Comparison of ENCODE assay signal across 2 cellular contexts in genomic region chr5:73359395-73359794, GRCh38.
TF ChIP-seq lines count a peak whose summit lies in the region.

No MANE protein-coding gene starts in this region.

TF ChIP-seq in IMR-90, 13 proteins besides CTCF, POLR2A, EP300 and RAD21 (continued from another document):
- no peak for TF ChIP-seq ELK1 (IDR thresholded peaks at IDR 0.05; ENCODE audit: borderline replicate concordance, low read depth, low read length)
- no peak for TF ChIP-seq NFE2L2 (IDR thresholded peaks at IDR 0.05; ENCODE audit: low read depth, low read length)
- no peak for TF ChIP-seq BHLHE40 (IDR thresholded peaks at IDR 0.05; ENCODE audit: low read depth, low read length)
- TF ChIP-seq RFX5 (IDR thresholded peaks at IDR 0.05; ENCODE audit: low read depth, low read length), result no peak
- TF ChIP-seq MXI1 (IDR thresholded peaks at IDR 0.05; ENCODE audit: borderline replicate concordance, low read depth, low read length), result no peak
- no peak for TF ChIP-seq CHD1 (IDR thresholded peaks at IDR 0.05; ENCODE audit: low read depth, low read length)
- no peak for TF ChIP-seq USF2 (IDR thresholded peaks at IDR 0.05; ENCODE audit: low read depth, low read length)
TF ChIP-seq in IMR-90: peak in this region for 0.

TF ChIP-seq in WTC11, 78 proteins besides CTCF, POLR2A, EP300 and RAD21 (continued from another document):
- TF ChIP-seq ZSCAN18 (CRISPR knock-in tag; IDR thresholded peaks at IDR 0.05), result no peak
- TF ChIP-seq SMAD3 (CRISPR knock-in tag; IDR thresholded peaks at IDR 0.05; ENCODE audit: borderline replicate concordance), result no peak
- TF ChIP-seq, protein P1, sequence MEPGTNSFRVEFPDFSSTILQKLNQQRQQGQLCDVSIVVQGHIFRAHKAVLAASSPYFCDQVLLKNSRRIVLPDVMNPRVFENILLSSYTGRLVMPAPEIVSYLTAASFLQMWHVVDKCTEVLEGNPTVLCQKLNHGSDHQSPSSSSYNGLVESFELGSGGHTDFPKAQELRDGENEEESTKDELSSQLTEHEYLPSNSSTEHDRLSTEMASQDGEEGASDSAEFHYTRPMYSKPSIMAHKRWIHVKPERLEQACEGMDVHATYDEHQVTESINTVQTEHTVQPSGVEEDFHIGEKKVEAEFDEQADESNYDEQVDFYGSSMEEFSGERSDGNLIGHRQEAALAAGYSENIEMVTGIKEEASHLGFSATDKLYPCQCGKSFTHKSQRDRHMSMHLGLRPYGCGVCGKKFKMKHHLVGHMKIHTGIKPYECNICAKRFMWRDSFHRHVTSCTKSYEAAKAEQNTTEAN (CRISPR knock-in tag; IDR thresholded peaks at IDR 0.05), result no peak
- TF ChIP-seq FOXK1 (CRISPR knock-in tag; IDR thresholded peaks at IDR 0.05), result no peak
- TF ChIP-seq ZNF512 (CRISPR knock-in tag; IDR thresholded peaks at IDR 0.05; ENCODE audit: borderline replicate concordance), result no peak
- TF ChIP-seq ATF6 (CRISPR knock-in tag; IDR thresholded peaks at IDR 0.05), result no peak
- TF ChIP-seq RORB (CRISPR knock-in tag; IDR thresholded peaks at IDR 0.05), result no peak
- no peak for TF ChIP-seq GTF2I (CRISPR knock-in tag; conservative IDR thresholded peaks at IDR 0.05)
- TF ChIP-seq CBFB (CRISPR knock-in tag; IDR thresholded peaks at IDR 0.05; ENCODE audit: low read depth), result no peak
- TF ChIP-seq, protein P2, sequence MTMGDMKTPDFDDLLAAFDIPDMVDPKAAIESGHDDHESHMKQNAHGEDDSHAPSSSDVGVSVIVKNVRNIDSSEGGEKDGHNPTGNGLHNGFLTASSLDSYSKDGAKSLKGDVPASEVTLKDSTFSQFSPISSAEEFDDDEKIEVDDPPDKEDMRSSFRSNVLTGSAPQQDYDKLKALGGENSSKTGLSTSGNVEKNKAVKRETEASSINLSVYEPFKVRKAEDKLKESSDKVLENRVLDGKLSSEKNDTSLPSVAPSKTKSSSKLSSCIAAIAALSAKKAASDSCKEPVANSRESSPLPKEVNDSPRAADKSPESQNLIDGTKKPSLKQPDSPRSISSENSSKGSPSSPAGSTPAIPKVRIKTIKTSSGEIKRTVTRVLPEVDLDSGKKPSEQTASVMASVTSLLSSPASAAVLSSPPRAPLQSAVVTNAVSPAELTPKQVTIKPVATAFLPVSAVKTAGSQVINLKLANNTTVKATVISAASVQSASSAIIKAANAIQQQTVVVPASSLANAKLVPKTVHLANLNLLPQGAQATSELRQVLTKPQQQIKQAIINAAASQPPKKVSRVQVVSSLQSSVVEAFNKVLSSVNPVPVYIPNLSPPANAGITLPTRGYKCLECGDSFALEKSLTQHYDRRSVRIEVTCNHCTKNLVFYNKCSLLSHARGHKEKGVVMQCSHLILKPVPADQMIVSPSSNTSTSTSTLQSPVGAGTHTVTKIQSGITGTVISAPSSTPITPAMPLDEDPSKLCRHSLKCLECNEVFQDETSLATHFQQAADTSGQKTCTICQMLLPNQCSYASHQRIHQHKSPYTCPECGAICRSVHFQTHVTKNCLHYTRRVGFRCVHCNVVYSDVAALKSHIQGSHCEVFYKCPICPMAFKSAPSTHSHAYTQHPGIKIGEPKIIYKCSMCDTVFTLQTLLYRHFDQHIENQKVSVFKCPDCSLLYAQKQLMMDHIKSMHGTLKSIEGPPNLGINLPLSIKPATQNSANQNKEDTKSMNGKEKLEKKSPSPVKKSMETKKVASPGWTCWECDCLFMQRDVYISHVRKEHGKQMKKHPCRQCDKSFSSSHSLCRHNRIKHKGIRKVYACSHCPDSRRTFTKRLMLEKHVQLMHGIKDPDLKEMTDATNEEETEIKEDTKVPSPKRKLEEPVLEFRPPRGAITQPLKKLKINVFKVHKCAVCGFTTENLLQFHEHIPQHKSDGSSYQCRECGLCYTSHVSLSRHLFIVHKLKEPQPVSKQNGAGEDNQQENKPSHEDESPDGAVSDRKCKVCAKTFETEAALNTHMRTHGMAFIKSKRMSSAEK (CRISPR knock-in tag; IDR thresholded peaks at IDR 0.05; ENCODE audit: borderline replicate concordance), result no peak
TF ChIP-seq in WTC11: peak in this region for 0.
